In genomic region chr11:134284349-134284748, GRCh38 we compare ENCODE assay signal across 9 cellular contexts. TPM values are rescaled to one million over a fixed set of nuclear protein-coding genes. Genes with fewer than 3 reads are reported as not detected.
"Had no signal": no experiment of that assay in that cellular context is flagged by ENCODE, and none has a peak within 500 bp of the region (broad histone marks: within the 10 kb centered on the region; RNA-seq: fewer than 3 reads in every experiment).

No MANE protein-coding gene starts in this region.

RNA-seq across cellular contexts. Expression of gene GLB1L3, which starts 8.2 kb away (rescaled TPM):
- total RNA-seq: OCI-LY7, PC-3, PC-9, Peyer's patch, Right ventricle myocardium inferior, Right ventricle myocardium superior, RPMI7951, SJCRH30, SJSA1 had no signal

RNA-seq across cellular contexts. Expression of gene GLB1L2, which starts 47.4 kb away (rescaled TPM):
- total RNA-seq: OCI-LY7, SJCRH30, SJSA1 had no signal
